ENCODE assay signal across 9 cellular contexts in the genomic region with DNA sequence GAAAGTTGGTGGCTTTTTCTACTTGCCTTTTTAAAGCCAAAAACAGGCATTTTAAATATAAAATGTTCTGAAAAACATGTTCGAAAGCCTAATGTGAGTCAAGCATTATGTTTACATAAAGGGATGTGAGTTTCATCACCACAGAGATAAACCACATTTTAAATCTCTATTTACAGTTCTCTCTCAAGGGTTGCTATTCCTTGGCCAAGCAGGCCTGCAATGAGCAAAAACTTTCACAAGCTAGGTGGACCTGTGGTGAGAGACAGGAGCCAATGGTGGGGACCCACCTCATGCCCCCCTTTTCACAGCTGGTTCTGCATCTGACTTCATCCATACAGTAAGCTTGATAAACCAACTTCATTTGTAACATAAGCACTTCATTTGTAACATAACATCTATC.
DNase-seq lines count a peak whose midpoint lies in the region; ATAC-seq, FAIRE-seq and TF ChIP-seq lines count a peak whose summit lies in the region.
"Had no signal": no experiment of that assay in that cellular context is flagged by ENCODE, and none has a peak within 500 bp of the region (broad histone marks: within the 10 kb centered on the region; RNA-seq: fewer than 3 reads in every experiment).

No MANE protein-coding gene starts in this region.

- H3K27me3 ChIP-seq in liver (ENCODE audit: control insufficient read depth in 4 of 4, insufficient read depth in 4 of 4, low read length in 3 of 4), result no peaks in the 10 kb centered on the region
- H3K27me3 ChIP-seq in suprapubic skin, result no peaks in the 10 kb centered on the region

- H3K9me3 Mint-ChIP-seq in activated B cell treated with CpG ODN at 0.5 μM for 24 hours, result no peaks in the 10 kb centered on the region

- no peak for FAIRE-seq in A549 (lab: Jason Lieb, UNC)
- FAIRE-seq: endothelial cell of umbilical vein had no signal

- H3K4me3 ChIP-seq in A549 (no peak overlapping the region), liver (ENCODE audit: low read depth in 1 of 3, low read length in 3 of 3) (no peak overlapping the region), suprapubic skin (no peak overlapping the region)

- CTCF ChIA-PET in A549 (lab: Yijun Ruan, JAX) (interaction anchor here (0.6 to 1.7 kb wide), 5 partner anchors 13 to 130 kb away, joined by 3 to 4 read pairs (median 3); no protein-coding TSS in a partner anchor), activated B cell treated with CpG ODN at 0.5 μM for 24 hours (lab: Charles Lee) (no interaction called here), RWPE1 (lab: Yijun Ruan, JAX) (interaction anchor here (1.2 kb wide), 1 partner anchor 62 kb away, joined by 4 read pairs; no protein-coding TSS in a partner anchor)

- TF ChIP-seq RAD21 in A549 (conservative IDR thresholded peaks at IDR 0.05 in 1 of 2, IDR thresholded peaks at IDR 0.05 in 1 of 2) (no peak), liver (IDR thresholded peaks at IDR 0.05) (no peak)

- intact Hi-C loops in activated B cell treated with CpG ODN at 0.5 μM for 24 hours (cut with micrococcal nuclease), result loop anchor here (5.0 to 10.0 kb wide), 4 partner anchors 42 to 565 kb away; partner anchors contain the start of genes DOCK10 and MRPL44

- H3K27ac Mint-ChIP-seq in activated B cell treated with CpG ODN at 0.5 μM for 24 hours, result peak overlapping the region; percentile 96

- H3K4me1 ChIP-seq in A549 (peaks cover 65% of the 10 kb centered on the region), liver (ENCODE audit: control insufficient read depth in 4 of 4, insufficient read depth in 4 of 4, low read length in 3 of 4) (peaks cover 12 to 34% (median 15%) of the 10 kb centered on the region in 4 donors), suprapubic skin (peaks cover 68% of the 10 kb centered on the region)

- ATAC-seq in A549 (peak; percentile 24 to 52; a peak in 4 of 6 replicates), GM18868 (IDR thresholded peaks at IDR 0.05; ENCODE audit: unreplicated experiment) (peak; percentile 76), HG03039 (IDR thresholded peaks at IDR 0.05; ENCODE audit: unreplicated experiment) (peak; percentile 60), activated B cell treated with CpG ODN at 0.5 μM for 24 hours (ENCODE audit: low read depth) (no peak)

- H3K9me3 ChIP-seq in A549 (no peaks in the 10 kb centered on the region), liver (ENCODE audit: control insufficient read depth in 4 of 4, low read length in 3 of 4) (no peaks in the 10 kb centered on the region), suprapubic skin (no peaks in the 10 kb centered on the region)

- H3K4me1 Mint-ChIP-seq in activated B cell treated with CpG ODN at 0.5 μM for 24 hours, result peaks cover 89% of the 10 kb centered on the region

- H3K36me3 Mint-ChIP-seq in activated B cell treated with CpG ODN at 0.5 μM for 24 hours (ENCODE audit: low read depth), result peaks cover 9% of the 10 kb centered on the region

- H3K27ac ChIP-seq in A549, result peak overlapping the region; percentile 13 to 55; a peak in 5 of 6 replicates
- H3K27ac ChIP-seq in liver (ENCODE audit: low read depth in 1 of 2, low read length in 2 of 2), result peak overlapping the region; percentile 0 to 50
- H3K27ac ChIP-seq in suprapubic skin, result no peak overlapping the region
- no peak overlapping the region for H3K27ac ChIP-seq in RWPE1

- H3K36me3 ChIP-seq in liver (ENCODE audit: control insufficient read depth in 4 of 4, insufficient read depth in 3 of 4, low read depth in 1 of 4, low read length in 3 of 4) (peaks cover 0 to 2% (median 0%) of the 10 kb centered on the region in 4 donors), suprapubic skin (no peaks in the 10 kb centered on the region)

- DNase-seq in A549 (ENCODE audit: low read depth in 1 of 2, low spot score in 1 of 2) (peak in 1 of 2 experiments; percentile 17), activated B cell treated with CpG ODN at 0.5 μM for 24 hours (no peak), suprapubic skin (ENCODE audit: low spot score in 2 of 2) (no peak), RWPE1 (ENCODE audit: low spot score) (no peak), GDM1 (lab: John Stamatoyannopoulos, UW) (no peak)

- POLR2A ChIA-PET in A549 (lab: Yijun Ruan, JAX), result interaction anchor here (1.1 kb wide), 1 partner anchor 34 kb away, joined by 4 read pairs; no protein-coding TSS in a partner anchor
- POLR2A ChIA-PET in activated B cell treated with CpG ODN at 0.5 μM for 24 hours (lab: Charles Lee), result interaction anchor here (0.5 to 3.8 kb wide), 8 partner anchors 9 to 64 kb away, joined by 3 to 84 read pairs (median 7); partner anchors contain the start of gene CUL3
- POLR2A ChIA-PET in RWPE1 (lab: Yijun Ruan, JAX; ENCODE audit: low non-redundant PET), result no interaction called here

- TF ChIP-seq CTCF in A549 (IDR thresholded peaks at IDR 0.05) (no peak), activated B cell treated with CpG ODN at 0.5 μM for 24 hours (IDR thresholded peaks at IDR 0.05) (no peak), liver (IDR thresholded peaks at IDR 0.05; ENCODE audit: low read depth, low read length, missing input control) (no peak), suprapubic skin (IDR thresholded peaks at IDR 0.05) (no peak), RWPE1 (conservative IDR thresholded peaks at IDR 0.05; ENCODE audit: low read depth) (no peak)

- H3K9ac ChIP-seq in liver (ENCODE audit: low read depth in 1 of 2, low read length in 2 of 2), result no peak overlapping the region

- peak overlapping the region; percentile 63 for H3K4me2 ChIP-seq in A549

- H3K4me3 Mint-ChIP-seq in activated B cell treated with CpG ODN at 0.5 μM for 24 hours, result peak overlapping the region; percentile 68

- 6% methylated on average over 1 of the region's 1 CpG for WGBS in A549 (ENCODE audit: missing lambda C conversion rate)
- WGBS in liver, result 20% methylated on average over 1 of the region's 1 CpG
- WGBS in suprapubic skin, result 89% methylated on average over 1 of the region's 1 CpG

- TF ChIP-seq EP300 in A549 (IDR thresholded peaks at IDR 0.05), result no peak
- no peak for TF ChIP-seq EP300 in suprapubic skin (IDR thresholded peaks at IDR 0.05)

- no peaks in the 10 kb centered on the region for H3K27me3 Mint-ChIP-seq in activated B cell treated with CpG ODN at 0.5 μM for 24 hours

- TF ChIP-seq POLR2A in A549 (IDR thresholded peaks at IDR 0.05; ENCODE audit: low read length), result no peak
- no peak for TF ChIP-seq POLR2A in suprapubic skin (IDR thresholded peaks at IDR 0.05)

TF ChIP-seq in A549, 52 proteins besides CTCF, POLR2A, EP300 and RAD21 (continues in another document):
- TF ChIP-seq NR3C1 (IDR thresholded peaks at IDR 0.05) (no peak), ZNF302 (CRISPR knock-in tag; IDR thresholded peaks at IDR 0.05) (no peak), HOXB13 (CRISPR knock-in tag; IDR thresholded peaks at IDR 0.05; ENCODE audit: low read depth) (no peak), E2F6 (IDR thresholded peaks at IDR 0.05; ENCODE audit: borderline replicate concordance, low read depth) (no peak), SMC3 (IDR thresholded peaks at IDR 0.05) (no peak), RNF2 (IDR thresholded peaks at IDR 0.05; ENCODE audit: borderline replicate concordance, low read depth) (no peak), EHMT2 (IDR thresholded peaks at IDR 0.05; ENCODE audit: low read depth) (no peak), HEYL (CRISPR knock-in tag; IDR thresholded peaks at IDR 0.05) (no peak), NFE2L2 (conservative IDR thresholded peaks at IDR 0.05; ENCODE audit: low read length) (no peak), ZC3H11A (IDR thresholded peaks at IDR 0.05) (no peak), MAZ (IDR thresholded peaks at IDR 0.05; ENCODE audit: borderline replicate concordance, low read depth, low read length) (no peak), KDM1A (IDR thresholded peaks at IDR 0.05; ENCODE audit: low read depth) (no peak), BHLHE40 (IDR thresholded peaks at IDR 0.05; ENCODE audit: low read depth, low read length) (no peak), HDAC2 (IDR thresholded peaks at IDR 0.05) (no peak), FOXS1 (CRISPR knock-in tag; IDR thresholded peaks at IDR 0.05) (no peak)

TF ChIP-seq in liver, 16 proteins besides CTCF, POLR2A, EP300 and RAD21:
- TF ChIP-seq HNF4A (conservative IDR thresholded peaks at IDR 0.05), result peak in 1 of 2 donors; percentile 19
- TF ChIP-seq, protein P1, sequence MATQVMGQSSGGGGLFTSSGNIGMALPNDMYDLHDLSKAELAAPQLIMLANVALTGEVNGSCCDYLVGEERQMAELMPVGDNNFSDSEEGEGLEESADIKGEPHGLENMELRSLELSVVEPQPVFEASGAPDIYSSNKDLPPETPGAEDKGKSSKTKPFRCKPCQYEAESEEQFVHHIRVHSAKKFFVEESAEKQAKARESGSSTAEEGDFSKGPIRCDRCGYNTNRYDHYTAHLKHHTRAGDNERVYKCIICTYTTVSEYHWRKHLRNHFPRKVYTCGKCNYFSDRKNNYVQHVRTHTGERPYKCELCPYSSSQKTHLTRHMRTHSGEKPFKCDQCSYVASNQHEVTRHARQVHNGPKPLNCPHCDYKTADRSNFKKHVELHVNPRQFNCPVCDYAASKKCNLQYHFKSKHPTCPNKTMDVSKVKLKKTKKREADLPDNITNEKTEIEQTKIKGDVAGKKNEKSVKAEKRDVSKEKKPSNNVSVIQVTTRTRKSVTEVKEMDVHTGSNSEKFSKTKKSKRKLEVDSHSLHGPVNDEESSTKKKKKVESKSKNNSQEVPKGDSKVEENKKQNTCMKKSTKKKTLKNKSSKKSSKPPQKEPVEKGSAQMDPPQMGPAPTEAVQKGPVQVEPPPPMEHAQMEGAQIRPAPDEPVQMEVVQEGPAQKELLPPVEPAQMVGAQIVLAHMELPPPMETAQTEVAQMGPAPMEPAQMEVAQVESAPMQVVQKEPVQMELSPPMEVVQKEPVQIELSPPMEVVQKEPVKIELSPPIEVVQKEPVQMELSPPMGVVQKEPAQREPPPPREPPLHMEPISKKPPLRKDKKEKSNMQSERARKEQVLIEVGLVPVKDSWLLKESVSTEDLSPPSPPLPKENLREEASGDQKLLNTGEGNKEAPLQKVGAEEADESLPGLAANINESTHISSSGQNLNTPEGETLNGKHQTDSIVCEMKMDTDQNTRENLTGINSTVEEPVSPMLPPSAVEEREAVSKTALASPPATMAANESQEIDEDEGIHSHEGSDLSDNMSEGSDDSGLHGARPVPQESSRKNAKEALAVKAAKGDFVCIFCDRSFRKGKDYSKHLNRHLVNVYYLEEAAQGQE (IDR thresholded peaks at IDR 0.05), result no peak
- TF ChIP-seq, protein P2, sequence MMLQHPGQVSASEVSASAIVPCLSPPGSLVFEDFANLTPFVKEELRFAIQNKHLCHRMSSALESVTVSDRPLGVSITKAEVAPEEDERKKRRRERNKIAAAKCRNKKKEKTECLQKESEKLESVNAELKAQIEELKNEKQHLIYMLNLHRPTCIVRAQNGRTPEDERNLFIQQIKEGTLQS (IDR thresholded peaks at IDR 0.05), result no peak

Comparison
In these comparisons a context has a peak if more than half of its experiments do, and no peak if none do; other contexts are left out.
1. H3K27ac ChIP-seq: peak in A549 (2 of 2) and liver (2 of 2); none in suprapubic skin (single experiment) and RWPE1 (single experiment).